In genomic region chr5:164359260-164359930, GRCh38 we compare ENCODE assay signal across 25 cellular contexts.
DNase-seq lines count a peak whose midpoint lies in the region; ATAC-seq, FAIRE-seq and TF ChIP-seq lines count a peak whose summit lies in the region.
"Had no signal": no experiment of that assay in that cellular context is flagged by ENCODE, and none has a peak within 500 bp of the region (broad histone marks: within the 10 kb centered on the region; RNA-seq: fewer than 3 reads in every experiment).

No MANE protein-coding gene starts in this region.

- H3K4me2 ChIP-seq in HepG2 (ENCODE audit: low read depth, low read length) = no peak overlapping the region

- peaks cover 3% of the 10 kb centered on the region for H3K27me3 Mint-ChIP-seq in Caco-2 (ENCODE audit: insufficient read depth, unreplicated experiment)
- H3K27me3 Mint-ChIP-seq: activated CD8-positive, alpha-beta memory T cell treated with anti-CD3 and anti-CD28 coated beads, Interleukin-2, amount 10 ng/mL, durations not matched to agents 7 days and 5 days; central memory CD8-positive, alpha-beta T cell; naive thymus-derived CD8-positive, alpha-beta T cell had no signal

- no TSS peak for BruUV-seq in HepG2 (replicated peaks; lab: Mats Ljungman, UMichigan)
- BruUV-seq in Caco-2 (replicated peaks; lab: Mats Ljungman, UMichigan) = no TSS peak

- H3K27me3 ChIP-seq in HepG2 (ENCODE audit: control insufficient read depth in 1 of 2, insufficient read depth in 2 of 2, low read length in 2 of 2) = no peaks in the 10 kb centered on the region
- H3K27me3 ChIP-seq in breast epithelium = no peaks in the 10 kb centered on the region
- no peaks in the 10 kb centered on the region for H3K27me3 ChIP-seq in Caco-2 (replicated peaks; ENCODE audit: control insufficient read depth, insufficient read depth, low read length)
- H3K27me3 ChIP-seq: testis had no signal

- no peak overlapping the region for H3K4me3 Mint-ChIP-seq in Caco-2 (ENCODE audit: unreplicated experiment)
- H3K4me3 Mint-ChIP-seq: activated CD8-positive, alpha-beta memory T cell treated with anti-CD3 and anti-CD28 coated beads, Interleukin-2, amount 10 ng/mL, durations not matched to agents 7 days and 5 days; central memory CD8-positive, alpha-beta T cell; endodermal cell; HFFc6; naive thymus-derived CD8-positive, alpha-beta T cell had no signal

- CTCF ChIA-PET in HepG2 (lab: Yijun Ruan, JAX; ENCODE audit: low intra/inter-chr PET ratio, low total read pairs) (no interaction called here), Caco-2 (lab: Charles Lee) (no interaction called here)

- H3K79me2 ChIP-seq in HepG2 (ENCODE audit: insufficient read depth, low read length) = no peaks in the 10 kb centered on the region

- POLR2A ChIA-PET in HepG2 (lab: Yijun Ruan, JAX) = no interaction called here
- POLR2A ChIA-PET in Caco-2 (lab: Charles Lee) = no interaction called here

- DNase-seq in HepG2 (ENCODE audit: low spot score) (no peak), EL (no peak), breast epithelium (ENCODE audit: low spot score in 2 of 2) (no peak), Caco-2 (no peak)
- DNase-seq: activated CD4-positive, CD25-positive, alpha-beta regulatory T cell treated with anti-CD3 and anti-CD28 coated beads, Interleukin-2, amount 50 U/mL, for 72 hours; activated CD8-positive, alpha-beta memory T cell treated with anti-CD3 and anti-CD28 coated beads, Interleukin-2, amount 10 ng/mL, durations not matched to agents 7 days and 5 days; activated effector memory CD4-positive, alpha-beta T cell treated with Interleukin-2 at 50 U/mL for 16 hours; amniotic stem cell; endodermal cell; HFFc6; mammary epithelial cell; naive thymus-derived CD8-positive, alpha-beta T cell; NCI-H1694 treated with DMSO at 0.1 percent for 48 hours; NCI-H446 treated with DMSO at 0.1 percent for 48 hours; SHP77 treated with DMSO at 0.1 percent for 48 hours; stimulated activated CD4-positive, alpha-beta T cell treated with anti-CD3 and anti-CD28 coated beads, Interleukin-4, amount 100 ng/mL, for 4 hours; stimulated activated CD8-positive, alpha-beta memory T cell treated with anti-CD3 and anti-CD28 coated beads, Interleukin-4, amount 100 ng/mL, for 48 hours; testis had no signal

- no peak for FAIRE-seq in HepG2 (lab: Jason Lieb, UNC)
- FAIRE-seq: keratinocyte had no signal

- H3K27ac ChIP-seq in HepG2 (ENCODE audit: extremely low read length, insufficient read depth, low read length) (no peak overlapping the region), breast epithelium (no peak overlapping the region)
- H3K27ac ChIP-seq: skin epidermis, testis had no signal

- no peaks in the 10 kb centered on the region for H3K4me1 ChIP-seq in HepG2 (ENCODE audit: insufficient read depth, low read length)
- H3K4me1 ChIP-seq in breast epithelium = no peaks in the 10 kb centered on the region
- peaks cover 13% of the 10 kb centered on the region for H3K4me1 ChIP-seq in Caco-2
- H3K4me1 ChIP-seq: testis had no signal

- in situ Hi-C loops in HepG2 (cut with HindIII; ENCODE audit: extremely low pct_ligation_motif_present, low pct_unique_long_range_greater_than_20kb) = no loop called here

- TF ChIP-seq CTCF in HepG2 (CRISPR knock-in tag; IDR thresholded peaks at IDR 0.05) (no peak), breast epithelium (IDR thresholded peaks at IDR 0.05) (no peak), Caco-2 (IDR thresholded peaks at IDR 0.05; ENCODE audit: insufficient read depth in 1 of 2, low read depth in 1 of 2, low read length in 1 of 2, severe bottlenecking in 1 of 2, unreplicated experiment in 1 of 2) (no peak)

- ATAC-seq in GM18861 (IDR thresholded peaks at IDR 0.05; ENCODE audit: unreplicated experiment) (peak; percentile 21), HG02610 (IDR thresholded peaks at IDR 0.05; ENCODE audit: unreplicated experiment) (peak; percentile 16), HG03558 (IDR thresholded peaks at IDR 0.05; ENCODE audit: extremely low read depth, unreplicated experiment) (peak; percentile 6), HepG2 (no peak), HG03442 (IDR thresholded peaks at IDR 0.05; ENCODE audit: unreplicated experiment) (no peak)
- ATAC-seq: activated CD8-positive, alpha-beta memory T cell treated with anti-CD3 and anti-CD28 coated beads, Interleukin-2, amount 10 ng/mL, durations not matched to agents 7 days and 5 days; naive thymus-derived CD8-positive, alpha-beta T cell had no signal

- no peaks in the 10 kb centered on the region for H3K4me1 Mint-ChIP-seq in Caco-2 (ENCODE audit: low read depth, unreplicated experiment)
- H3K4me1 Mint-ChIP-seq: activated CD8-positive, alpha-beta memory T cell treated with anti-CD3 and anti-CD28 coated beads, Interleukin-2, amount 10 ng/mL, durations not matched to agents 7 days and 5 days; central memory CD8-positive, alpha-beta T cell; naive thymus-derived CD8-positive, alpha-beta T cell had no signal

- H2AFZ ChIP-seq in HepG2 (ENCODE audit: low read length) = no peak overlapping the region

- H3K9ac ChIP-seq in HepG2 (ENCODE audit: insufficient read depth, low read depth, low read length) = no peak overlapping the region

- WGBS in HepG2 (ENCODE audit: low lambda C conversion rate) = 0% methylated on average over 1 of the region's 1 CpG

- no peaks in the 10 kb centered on the region for H3K36me3 ChIP-seq in HepG2 (replicated peaks in 1 of 2; ENCODE audit: control insufficient read depth in 1 of 2, insufficient read depth in 2 of 2, low read length in 2 of 2)
- H3K36me3 ChIP-seq in breast epithelium = no peaks in the 10 kb centered on the region
- no peaks in the 10 kb centered on the region for H3K36me3 ChIP-seq in Caco-2 (ENCODE audit: control insufficient read depth, insufficient read depth, low read length)

- TF ChIP-seq RAD21 in HepG2 (CRISPR knock-in tag; IDR thresholded peaks at IDR 0.05) = no peak

- no peak for TF ChIP-seq EP300 in HepG2 (IDR thresholded peaks at IDR 0.05; ENCODE audit: low read depth in 2 of 2, low read length in 2 of 2)
- no peak for TF ChIP-seq EP300 in HepG2 (CRISPR knock-in tag; IDR thresholded peaks at IDR 0.05; ENCODE audit: borderline replicate concordance)

- intact Hi-C loops in HepG2 (cut with micrococcal nuclease; ENCODE audit: unreplicated experiment) (no loop called here), breast epithelium (cut with DNase I; ENCODE audit: low total_unique reads) (no loop called here), Caco-2 (cut with micrococcal nuclease; ENCODE audit: unreplicated experiment) (no loop called here)

- H3K36me3 Mint-ChIP-seq in Caco-2 (ENCODE audit: insufficient read depth, unreplicated experiment) = no peaks in the 10 kb centered on the region
- H3K36me3 Mint-ChIP-seq: activated CD8-positive, alpha-beta memory T cell treated with anti-CD3 and anti-CD28 coated beads, Interleukin-2, amount 10 ng/mL, durations not matched to agents 7 days and 5 days; naive thymus-derived CD8-positive, alpha-beta T cell had no signal

- peaks cover 23% of the 10 kb centered on the region for H3K9me3 ChIP-seq in HepG2 (ENCODE audit: low read length)
- H3K9me3 ChIP-seq in breast epithelium = no peaks in the 10 kb centered on the region
- H3K9me3 ChIP-seq in Caco-2 = no peaks in the 10 kb centered on the region
- H3K9me3 ChIP-seq: testis had no signal

- H4K20me1 ChIP-seq in HepG2 (ENCODE audit: insufficient read depth, low read length) = no peaks in the 10 kb centered on the region

- H3K9me3 Mint-ChIP-seq in Caco-2 (ENCODE audit: unreplicated experiment) = no peaks in the 10 kb centered on the region
- H3K9me3 Mint-ChIP-seq: endodermal cell had no signal

- no peak for TF ChIP-seq POLR2A in HepG2 (IDR thresholded peaks at IDR 0.05; ENCODE audit: insufficient read depth in 1 of 2, low read depth in 2 of 2, low read length in 2 of 2)
- no peak for TF ChIP-seq POLR2A in breast epithelium (IDR thresholded peaks at IDR 0.05)

- H3K27ac Mint-ChIP-seq in Caco-2 (ENCODE audit: unreplicated experiment) = no peak overlapping the region
- H3K27ac Mint-ChIP-seq: activated CD8-positive, alpha-beta memory T cell treated with anti-CD3 and anti-CD28 coated beads, Interleukin-2, amount 10 ng/mL, durations not matched to agents 7 days and 5 days; endodermal cell; HFFc6; naive thymus-derived CD8-positive, alpha-beta T cell had no signal

- H3K4me3 ChIP-seq in HepG2 (replicated peaks in 1 of 3; ENCODE audit: insufficient read depth in 1 of 3, low read depth in 2 of 3, low read length in 3 of 3) = no peak overlapping the region
- no peak overlapping the region for H3K4me3 ChIP-seq in breast epithelium
- no peak overlapping the region for H3K4me3 ChIP-seq in Caco-2 (ENCODE audit: low read depth, low read length)
- H3K4me3 ChIP-seq: skin epidermis, testis had no signal

TF ChIP-seq in HepG2, 621 proteins besides CTCF, POLR2A, EP300 and RAD21:
- TF ChIP-seq GATAD2A (CRISPR knock-in tag; IDR thresholded peaks at IDR 0.05) = no peak
- TF ChIP-seq MAFK (conservative IDR thresholded peaks at IDR 0.05 in 1 of 2, IDR thresholded peaks at IDR 0.05 in 1 of 2; ENCODE audit: low read length in 2 of 2) = peak; percentile 8 to 17; a peak in 1 of 4 replicates
- no peak for TF ChIP-seq RELA (CRISPR knock-in tag; IDR thresholded peaks at IDR 0.05)

Comparison
In these comparisons a context has a peak if more than half of its experiments do, and no peak if none do; other contexts are left out.
1. ATAC-seq: peak in GM18861 (single experiment), HG02610 (single experiment) and HG03558 (single experiment); none in HepG2 (single experiment) and HG03442 (single experiment).